Comparison of ENCODE assay signal across 2 cellular contexts in the genomic region with DNA sequence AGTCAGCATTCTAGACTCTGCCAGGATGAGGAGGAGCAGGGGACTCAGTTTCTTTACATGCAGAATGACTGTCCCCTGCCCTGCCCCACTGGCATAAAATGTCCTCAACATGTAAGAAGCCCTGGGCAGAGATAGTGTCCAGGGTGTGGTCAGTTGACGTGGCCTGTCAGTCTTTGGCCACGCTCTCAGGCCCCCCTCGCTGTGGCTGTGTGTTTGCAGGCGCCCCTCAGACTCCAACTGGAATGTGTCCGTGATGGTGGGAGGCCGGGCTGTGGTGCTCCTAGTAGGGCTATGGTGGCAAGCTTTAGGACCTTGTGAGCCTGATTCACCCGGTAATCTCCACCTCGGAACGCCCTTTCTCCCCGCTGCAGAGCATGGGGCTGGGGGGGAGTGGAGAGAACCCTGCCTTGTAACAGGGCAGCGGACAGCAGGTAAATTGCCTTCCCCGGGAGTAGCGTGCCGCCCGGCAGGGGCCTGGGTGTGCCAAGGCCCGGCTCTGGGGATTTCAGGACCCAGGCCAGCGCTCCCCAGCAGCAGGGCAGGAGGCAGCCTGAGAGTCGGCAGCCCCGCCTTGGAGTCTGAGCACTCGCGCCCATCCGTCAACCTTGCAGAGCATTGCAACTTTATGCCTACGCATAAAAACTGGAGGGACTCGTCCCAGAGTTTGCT.
TF ChIP-seq lines count a peak whose summit lies in the region.

No MANE protein-coding gene starts in this region.

TF ChIP-seq in IMR-90, 13 proteins besides CTCF, POLR2A, EP300 and RAD21:
- no peak for TF ChIP-seq FOS (IDR thresholded peaks at IDR 0.05; ENCODE audit: low read depth, low read length)
- TF ChIP-seq MAZ (IDR thresholded peaks at IDR 0.05; ENCODE audit: borderline replicate concordance, low read depth, low read length): peak; percentile 19; the same call in 1 of the 2 replicates

TF ChIP-seq in H1, 55 proteins besides CTCF, POLR2A, EP300 and RAD21:
- peak; percentile 61 to 63; a peak in 1 of 4 replicates for TF ChIP-seq HDAC2 (IDR thresholded peaks at IDR 0.05; ENCODE audit: borderline replicate concordance in 1 of 2, low read depth in 2 of 2, low read length in 2 of 2)
- TF ChIP-seq, protein P1, sequence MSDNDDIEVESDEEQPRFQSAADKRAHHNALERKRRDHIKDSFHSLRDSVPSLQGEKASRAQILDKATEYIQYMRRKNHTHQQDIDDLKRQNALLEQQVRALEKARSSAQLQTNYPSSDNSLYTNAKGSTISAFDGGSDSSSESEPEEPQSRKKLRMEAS (IDR thresholded peaks at IDR 0.05): peak; percentile 64; the same call in 1 of the 2 replicates
- no peak for TF ChIP-seq KDM5A (IDR thresholded peaks at IDR 0.05; ENCODE audit: low read length)
- peak; percentile 6 for TF ChIP-seq NANOG (IDR thresholded peaks at IDR 0.05; ENCODE audit: insufficient read depth, low read depth, low read length, poor library complexity, severe bottlenecking)
- TF ChIP-seq SIN3A (conservative IDR thresholded peaks at IDR 0.05 in 1 of 2, IDR thresholded peaks at IDR 0.05 in 1 of 2; ENCODE audit: low read depth in 1 of 2, low read length in 2 of 2): peak; percentile 98 to 99
- peak; percentile 74; the same call in 1 of the 2 replicates for TF ChIP-seq GABPA (IDR thresholded peaks at IDR 0.05; ENCODE audit: borderline replicate concordance, insufficient read depth, low read length)
- TF ChIP-seq TBP (IDR thresholded peaks at IDR 0.05; ENCODE audit: low read depth, low read length): peak; percentile 68; the same call in 1 of the 2 replicates
- no peak for TF ChIP-seq TAF7 (optimal IDR thresholded peaks at IDR 0.05; ENCODE audit: borderline replicate concordance, low read depth, low read length)
